32 cellular contexts compared by ENCODE assay signal in the genomic region with DNA sequence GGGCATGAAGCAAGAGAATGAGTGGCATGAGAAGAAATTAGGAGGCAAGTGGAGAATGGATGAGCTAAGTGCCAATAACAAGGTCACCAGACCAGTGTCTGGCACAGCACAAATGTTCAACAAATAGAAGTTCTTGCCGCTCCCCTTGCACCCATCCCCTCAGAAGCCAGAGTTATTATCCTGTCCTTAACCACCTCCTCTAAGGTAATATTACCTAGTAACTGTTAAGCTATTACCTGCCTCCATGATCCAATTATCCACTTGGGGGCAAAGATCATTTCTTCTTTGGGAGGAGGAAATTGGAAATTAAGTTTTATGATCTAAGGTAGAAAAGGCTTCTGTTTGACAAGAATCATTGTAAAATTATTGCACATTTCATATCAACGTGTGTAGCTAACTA.
"Had no signal": no experiment of that assay in that cellular context is flagged by ENCODE, and none has a peak within 500 bp of the region (broad histone marks: within the 10 kb centered on the region; RNA-seq: fewer than 3 reads in every experiment).

No MANE protein-coding gene starts in this region.

- H3K27me3 Mint-ChIP-seq: activated CD8-positive, alpha-beta T cell treated with anti-CD3 and anti-CD28 coated beads for 36 hours; activated T-helper 17 cell treated with anti-CD3 and anti-CD28 coated beads, Interleukin-2, amount 50 U/mL, for 72 hours; central memory CD8-positive, alpha-beta T cell; effector memory CD8-positive, alpha-beta T cell; T-helper 17 cell had no signal

- H3K4me3 ChIP-seq: coronary artery, dorsolateral prefrontal cortex, esophagus squamous epithelium, gastroesophageal sphincter, heart right ventricle had no signal

- H3K9me3 Mint-ChIP-seq: activated CD8-positive, alpha-beta T cell treated with anti-CD3 and anti-CD28 coated beads for 36 hours; dendritic cell treated with granulocyte-macrophage colony-stimulating factor and Interleukin-4, amounts not matched to agents 40 ng/mL and 50 ng/mL, for 4 days; T-helper 2 cell treated with Interferon-gamma antibody and Interleukin-4, amounts not matched to agents 5 μg/mL and 100 μg/mL, for 36 hours; WTC11 had no signal

- H3K27ac Mint-ChIP-seq: activated CD8-positive, alpha-beta T cell treated with anti-CD3 and anti-CD28 coated beads for 36 hours; activated naive CD8-positive, alpha-beta T cell; activated T-helper 17 cell treated with anti-CD3 and anti-CD28 coated beads, Interleukin-2, amount 50 U/mL, for 72 hours; dendritic cell treated with granulocyte-macrophage colony-stimulating factor and Interleukin-4, amounts not matched to agents 40 ng/mL and 50 ng/mL, for 4 days; effector memory CD8-positive, alpha-beta T cell; T-helper 17 cell; T-helper 2 cell treated with Interferon-gamma antibody and Interleukin-4, amounts not matched to agents 5 μg/mL and 100 μg/mL, for 36 hours; WTC11 had no signal

- H3K27ac ChIP-seq: brain microvascular endothelial cell, coronary artery, epithelial cell of prostate, esophagus squamous epithelium, gastroesophageal sphincter, heart right ventricle had no signal

- ATAC-seq: activated CD8-positive, alpha-beta T cell treated with anti-CD3 and anti-CD28 coated beads for 36 hours; activated T-cell treated with anti-CD3 and anti-CD28 coated beads, Interleukin-2, amount 50 U/mL, for 4 hours; activated T-helper 17 cell treated with anti-CD3 and anti-CD28 coated beads, Interleukin-2, amount 50 U/mL, for 72 hours; effector memory CD8-positive, alpha-beta T cell; gastroesophageal sphincter; heart right ventricle; T-helper 17 cell; WTC11 had no signal

- H3K4me3 Mint-ChIP-seq: activated CD8-positive, alpha-beta T cell treated with anti-CD3 and anti-CD28 coated beads for 36 hours; activated naive CD8-positive, alpha-beta T cell; activated T-cell treated with anti-CD3 and anti-CD28 coated beads, Interleukin-2, amount 50 U/mL, for 4 hours; activated T-helper 17 cell treated with anti-CD3 and anti-CD28 coated beads, Interleukin-2, amount 50 U/mL, for 72 hours; central memory CD8-positive, alpha-beta T cell; dendritic cell treated with granulocyte-macrophage colony-stimulating factor and Interleukin-4, amounts not matched to agents 40 ng/mL and 50 ng/mL, for 4 days; effector memory CD8-positive, alpha-beta T cell; T-helper 17 cell; T-helper 2 cell treated with Interferon-gamma antibody and Interleukin-4, amounts not matched to agents 5 μg/mL and 100 μg/mL, for 36 hours; WTC11 had no signal

- H3K27me3 ChIP-seq: brain microvascular endothelial cell had no signal

- FAIRE-seq: astrocyte, endothelial cell of umbilical vein, TTC549 had no signal

- H3K36me3 ChIP-seq: brain microvascular endothelial cell, esophagus squamous epithelium, gastroesophageal sphincter, heart right ventricle had no signal

- H3K4me1 Mint-ChIP-seq: activated T-helper 17 cell treated with anti-CD3 and anti-CD28 coated beads, Interleukin-2, amount 50 U/mL, for 72 hours; central memory CD8-positive, alpha-beta T cell; T-helper 17 cell had no signal

- H3K9me3 ChIP-seq: esophagus squamous epithelium, gastroesophageal sphincter had no signal

- H3K4me1 ChIP-seq: gastroesophageal sphincter, heart right ventricle had no signal

- H3K36me3 Mint-ChIP-seq: activated naive CD8-positive, alpha-beta T cell; WTC11 had no signal

- DNase-seq: activated CD4-positive, alpha-beta T cell treated with anti-CD3 and anti-CD28 coated beads for 48 hours; activated CD4-positive, alpha-beta T cell treated with anti-CD3 and anti-CD28 coated beads, Interleukin-2, amount 50 U/mL, for 1 hour; activated CD4-positive, alpha-beta T cell treated with anti-CD3 and anti-CD28 coated beads, Interleukin-2, amount 50 U/mL, for 48 hours; activated CD8-positive, alpha-beta memory T cell treated with anti-CD3 and anti-CD28 coated beads for 24 hours; activated CD8-positive, alpha-beta T cell treated with anti-CD3 and anti-CD28 coated beads for 36 hours; activated effector memory CD4-positive, alpha-beta T cell treated with Interleukin-2 at 50 U/mL for 16 hours; activated gamma-delta T cell treated with Interleukin-2 at 50 U/mL for 16 hours; activated naive CD4-positive, alpha-beta T cell treated with anti-CD3 and anti-CD28 coated beads, Interleukin-2, amount 50 U/mL, for 16 hours; activated naive CD4-positive, alpha-beta T cell treated with Interleukin-2 at 50 U/mL for 16 hours; activated T-cell treated with anti-CD3 and anti-CD28 coated beads, Interleukin-2, amount 50 U/mL, for 4 hours; amniotic stem cell; anterior cingulate cortex; brain microvascular endothelial cell; dorsolateral prefrontal cortex; effector memory CD8-positive, alpha-beta T cell; esophagus squamous epithelium; foreskin melanocyte; heart right ventricle; T-helper 1 cell; T-helper 17 cell had no signal
